Comparison of ENCODE assay signal across 31 cellular contexts in genomic region chr15:31412824-31413223, GRCh38.
DNase-seq lines count a peak whose midpoint lies in the region; FAIRE-seq and TF ChIP-seq lines count a peak whose summit lies in the region.
"Had no signal": no experiment of that assay in that cellular context is flagged by ENCODE, and none has a peak within 500 bp of the region (broad histone marks: within the 10 kb centered on the region; RNA-seq: fewer than 3 reads in every experiment).

No MANE protein-coding gene starts in this region.

- TF ChIP-seq EP300 in H1 (IDR thresholded peaks at IDR 0.05; ENCODE audit: borderline replicate concordance in 1 of 2, low read depth in 2 of 2, low read length in 2 of 2), result no peak

- no peak overlapping the region for H2BK120ac ChIP-seq in H1 (replicated peaks; ENCODE audit: low read depth, low read length)

- H3K4ac ChIP-seq in H1 (replicated peaks; ENCODE audit: insufficient read length, low read depth, low read length), result no peak overlapping the region

- H3K4me2 ChIP-seq in H1 (ENCODE audit: insufficient read depth in 1 of 2, low read depth in 2 of 2, low read length in 2 of 2) (no peak overlapping the region), osteoblast (ENCODE audit: insufficient read depth, low read length) (no peak overlapping the region)
- H3K4me2 ChIP-seq: SK-N-SH had no signal

- no peak overlapping the region for H3K4me3 ChIP-seq in H1 (ENCODE audit: extremely low read depth in 1 of 4, insufficient read depth in 2 of 4, low read depth in 3 of 4, low read length in 4 of 4)
- H3K4me3 ChIP-seq in osteoblast (ENCODE audit: insufficient read depth, low read length), result no peak overlapping the region
- H3K4me3 ChIP-seq in HAP-1, result no peak overlapping the region
- H3K4me3 ChIP-seq: cardiac muscle cell, coronary artery, gastroesophageal sphincter, MG63, testis had no signal

- TF ChIP-seq CTCF in H1 (IDR thresholded peaks at IDR 0.05; ENCODE audit: control extremely low read depth in 1 of 3, insufficient read depth in 1 of 3, low read depth in 1 of 3, low read length in 3 of 3) (no peak), osteoblast (IDR thresholded peaks at IDR 0.05; ENCODE audit: extremely low read depth, low read depth, low read length) (no peak)

- H3K36me3 ChIP-seq in H1 (ENCODE audit: control insufficient read depth in 2 of 4, insufficient read depth in 4 of 4, low read length in 3 of 4) (no peaks in the 10 kb centered on the region), osteoblast (ENCODE audit: insufficient read depth, low read length) (no peaks in the 10 kb centered on the region), HAP-1 (replicated peaks) (no peaks in the 10 kb centered on the region)
- H3K36me3 ChIP-seq: cardiac muscle cell, gastroesophageal sphincter, MG63 had no signal

- H3K18ac ChIP-seq in H1 (ENCODE audit: extremely low read depth, low read length), result no peak overlapping the region

- no peak overlapping the region for H3K23ac ChIP-seq in H1 (ENCODE audit: insufficient read length)

- no peaks in the 10 kb centered on the region for H3K79me1 ChIP-seq in H1 (ENCODE audit: low read depth, low read length)

- H3K27me3 ChIP-seq in H1 (replicated peaks in 1 of 4; ENCODE audit: control insufficient read depth in 3 of 4, extremely low read depth in 1 of 4, insufficient read depth in 3 of 4, low read length in 3 of 4) (no peaks in the 10 kb centered on the region), osteoblast (ENCODE audit: insufficient read depth, low read length) (no peaks in the 10 kb centered on the region), HAP-1 (ENCODE audit: low read depth) (no peaks in the 10 kb centered on the region)
- H3K27me3 ChIP-seq: cardiac muscle cell, gastroesophageal sphincter, MG63, testis had no signal

- WGBS in H1 (ENCODE audit: extremely low coverage in 1 of 2, insufficient coverage in 1 of 2, insufficient read length in 1 of 2, insufficient replicate concordance in 2 of 2, low coverage in 1 of 2, low lambda C conversion rate in 2 of 2, missing lambda C conversion rate in 1 of 2), 2 experiments, result 88% methylated on average over 2 of the region's 2 CpGs; no CpG with 5 or more reads in 1 of the 2 experiments

- no peak overlapping the region for H3K56ac ChIP-seq in H1 (replicated peaks; ENCODE audit: insufficient read length, low read depth, low read length)

- CTCF ChIA-PET in H1 (lab: Charles Lee; ENCODE audit: partially characterized antibody), result interaction anchor here (0.7 to 1.5 kb wide), 4 partner anchors 15 to 46 kb away, joined by 3 to 8 read pairs (median 4); no protein-coding TSS in a partner anchor

- H2BK5ac ChIP-seq in H1 (ENCODE audit: low read depth, low read length), result no peak overlapping the region

- no peak overlapping the region for H2BK12ac ChIP-seq in H1 (ENCODE audit: low read depth, low read length)

- no peak overlapping the region for H2BK15ac ChIP-seq in H1 (ENCODE audit: low read length)

- no peak overlapping the region for H3K9ac ChIP-seq in H1 (replicated peaks in 1 of 4; ENCODE audit: extremely low read depth in 1 of 4, low read depth in 3 of 4, low read length in 3 of 4)
- H3K9ac ChIP-seq: SK-N-SH had no signal

- POLR2A ChIA-PET in H1 (lab: Charles Lee; ENCODE audit: partially characterized antibody), result no interaction called here

- peaks cover 2% of the 10 kb centered on the region; the same call in 1 of the 2 replicates for H3K23me2 ChIP-seq in H1 (ENCODE audit: low read depth, low read length)

- peak; percentile 8 for DNase-seq in NOMO-1 treated with DMSO at 0.1 percent for 48 hours (lab: John Stamatoyannopoulos, UW; ENCODE audit: unreplicated experiment)
- DNase-seq in NOMO-1 treated with dmso at 0.1 percent for 144 hours (lab: John Stamatoyannopoulos, UW; ENCODE audit: unreplicated experiment), result no peak
- peak; percentile 76 for DNase-seq in MV-4-11 (lab: John Stamatoyannopoulos, UW)
- no peak for DNase-seq in H1 (ENCODE audit: low read depth in 1 of 2, low spot score in 2 of 2)
- DNase-seq in osteoblast (ENCODE audit: insufficient read length, low spot score, missing footprints), result no peak
- DNase-seq in NCI-H2227 treated with DMSO at 0.1 percent for 48 hours (lab: John Stamatoyannopoulos, UW), result no peak
- no peak for DNase-seq in EL
- DNase-seq in HAP-1 (ENCODE audit: low spot score in 2 of 2), result no peak
- DNase-seq: activated CD8-positive, alpha-beta T cell treated with anti-CD3 and anti-CD28 coated beads for 36 hours; activated naive CD8-positive, alpha-beta T cell treated with anti-CD3 and anti-CD28 coated beads for 36 hours; aorta; CD4-positive, alpha-beta T cell; effector memory CD4-positive, alpha-beta T cell; H7; hippocampal formation; left ventricle myocardium superior; MG63; naive B cell; NCI-H1694; NCI-H524; occipital lobe; SK-N-SH; stimulated activated CD4-positive, alpha-beta T cell treated with anti-CD3 and anti-CD28 coated beads, Interleukin-15, amount 100 ng/mL, for 24 hours; stimulated activated naive CD8-positive, alpha-beta T cell treated with anti-CD3 and anti-CD28 coated beads, Interleukin-15, Interleukin-2, amounts not matched to agents 100 U/mL and 50 U/mL, for 24 hours; T-helper 17 cell; testis had no signal

- H4K5ac ChIP-seq in H1 (ENCODE audit: insufficient read length, low read depth, low read length), result no peak overlapping the region

- H4K8ac ChIP-seq in H1 (ENCODE audit: extremely low read depth, insufficient read depth, low read length), result no peak overlapping the region

- H2AFZ ChIP-seq in H1 (ENCODE audit: low read length) (peak overlapping the region; percentile 41; the same call in 1 of the 2 replicates), osteoblast (ENCODE audit: low read length) (peak overlapping the region; percentile 60)

- H3K27ac ChIP-seq in H1 (ENCODE audit: low read depth, low read length) (no peak overlapping the region), osteoblast (ENCODE audit: low read depth, low read length) (no peak overlapping the region)
- H3K27ac ChIP-seq: 22Rv1, cardiac muscle cell, coronary artery, gastroesophageal sphincter, testis had no signal

- no peak overlapping the region for H3K14ac ChIP-seq in H1 (ENCODE audit: insufficient read length)

- no peak overlapping the region for H4K91ac ChIP-seq in H1 (replicated peaks; ENCODE audit: insufficient read length, low read length)

- H4K20me1 ChIP-seq in H1 (replicated peaks in 1 of 2; ENCODE audit: control insufficient read depth in 1 of 2, insufficient read depth in 2 of 2, low read length in 2 of 2), result no peaks in the 10 kb centered on the region
- no peaks in the 10 kb centered on the region for H4K20me1 ChIP-seq in osteoblast (ENCODE audit: insufficient read depth, low read length)

- FAIRE-seq in H1 (lab: Jason Lieb, UNC), result no peak
- FAIRE-seq: urothelium cell line had no signal

- no peak overlapping the region for H2BK20ac ChIP-seq in H1 (ENCODE audit: low read length)

- H3K9me3 ChIP-seq in H1 (ENCODE audit: insufficient read depth in 2 of 2, low read depth in 1 of 2, low read length in 1 of 2), result peaks cover 0 to 4% of the 10 kb centered on the region in 2 experiments; a peak in 1 of 4 replicates
- no peaks in the 10 kb centered on the region for H3K9me3 ChIP-seq in osteoblast (ENCODE audit: low read depth, low read length)
- H3K9me3 ChIP-seq in HAP-1, result 0 out of 2 replicates have a peak, but pooled peaks cover 4% of the 10 kb centered on the region
- H3K9me3 ChIP-seq: SK-N-SH, testis had no signal

- H3K4me1 ChIP-seq in H1 (replicated peaks in 1 of 4; ENCODE audit: control insufficient read depth in 3 of 4, insufficient read depth in 4 of 4, low read length in 3 of 4), result no peaks in the 10 kb centered on the region
- no peaks in the 10 kb centered on the region for H3K4me1 ChIP-seq in osteoblast (ENCODE audit: insufficient read depth, low read length)
- no peaks in the 10 kb centered on the region; the same call in 1 of the 2 replicates for H3K4me1 ChIP-seq in HAP-1
- H3K4me1 ChIP-seq: gastroesophageal sphincter, testis had no signal

- H2AK5ac ChIP-seq in H1 (ENCODE audit: low read depth, low read length), result no peak overlapping the region

- no peaks in the 10 kb centered on the region for H3K79me2 ChIP-seq in H1 (ENCODE audit: control insufficient read depth in 1 of 2, insufficient read depth in 2 of 2, low read length in 2 of 2)
- H3K79me2 ChIP-seq in osteoblast (ENCODE audit: insufficient read depth, low read length), result no peaks in the 10 kb centered on the region

- TF ChIP-seq RAD21 in H1 (IDR thresholded peaks at IDR 0.05 in 1 of 2, conservative IDR thresholded peaks at IDR 0.05 in 1 of 2; ENCODE audit: low read depth in 2 of 2, low read length in 2 of 2), result no peak

- TF ChIP-seq POLR2A in H1 (IDR thresholded peaks at IDR 0.05; ENCODE audit: control extremely low read depth in 1 of 2, low read depth in 2 of 2, low read length in 2 of 2), result no peak

- in situ Hi-C loops in HAP-1 (cut with MboI; ENCODE audit: low sequenced_read_pairs), result no loop called here

TF ChIP-seq in H1, 55 proteins besides CTCF, POLR2A, EP300 and RAD21:
- no peak for TF ChIP-seq TBP (IDR thresholded peaks at IDR 0.05; ENCODE audit: low read depth, low read length)
- no peak for TF ChIP-seq SIRT6 (IDR thresholded peaks at IDR 0.05; ENCODE audit: low read length)
- no peak for TF ChIP-seq E2F6 (IDR thresholded peaks at IDR 0.05)
- no peak for TF ChIP-seq POU5F1 (IDR thresholded peaks at IDR 0.05; ENCODE audit: low read depth, low read length)
- no peak for TF ChIP-seq CBX5 (IDR thresholded peaks at IDR 0.05; ENCODE audit: low read depth, low read length)
- TF ChIP-seq SP1 (IDR thresholded peaks at IDR 0.05; ENCODE audit: low read depth, low read length), result no peak

Comparison
In these comparisons a context has a peak if more than half of its experiments do, and no peak if none do; other contexts are left out.
1. DNase-seq: peak in NOMO-1 treated with DMSO at 0.1 percent for 48 hours (single experiment) and MV-4-11 (single experiment); none in NOMO-1 treated with dmso at 0.1 percent for 144 hours (single experiment), H1 (0 of 2), osteoblast (single experiment), NCI-H2227 treated with DMSO at 0.1 percent for 48 hours (single experiment), EL (single experiment) and HAP-1 (0 of 2).